ENCODE assay signal across 1 cellular context in genomic region chr17:72502111-72502939, GRCh38.
A peak's percentile ranks its signal among the peaks of the same experiment; 100 is the strongest.
TF ChIP-seq lines count a peak whose summit lies in the region.

No MANE protein-coding gene starts in this region.

TF ChIP-seq in HepG2, 621 proteins besides CTCF, POLR2A, EP300 and RAD21 (continued from another document and continues in another):
- TF ChIP-seq ZBTB40 (IDR thresholded peaks at IDR 0.05) (no peak), ZBTB40 (CRISPR knock-in tag; IDR thresholded peaks at IDR 0.05) (no peak), ZNF598 (CRISPR knock-in tag; IDR thresholded peaks at IDR 0.05; ENCODE audit: borderline replicate concordance) (peak; percentile 80; the same call in 1 of the 2 replicates), ZNF337 (CRISPR knock-in tag; IDR thresholded peaks at IDR 0.05; ENCODE audit: borderline replicate concordance, low read depth) (no peak), PREB (CRISPR knock-in tag; IDR thresholded peaks at IDR 0.05) (peak; percentile 84; the same call in 1 of the 2 replicates), HNF1B (CRISPR knock-in tag; IDR thresholded peaks at IDR 0.05) (no peak), KIAA2018 (CRISPR knock-in tag; IDR thresholded peaks at IDR 0.05; ENCODE audit: borderline replicate concordance) (no peak), ZFP91 (CRISPR knock-in tag; IDR thresholded peaks at IDR 0.05; ENCODE audit: borderline replicate concordance) (peak; percentile 31; the same call in 1 of the 2 replicates), ZNF138 (CRISPR knock-in tag; IDR thresholded peaks at IDR 0.05; ENCODE audit: low read depth) (0 out of 2 replicates have a peak, but pooled peaks have one; percentile 2), IRF1 (CRISPR knock-in tag; IDR thresholded peaks at IDR 0.05; ENCODE audit: low read depth) (no peak), HNF4A (CRISPR knock-in tag; IDR thresholded peaks at IDR 0.05) (peak; percentile 96), RBM39 (IDR thresholded peaks at IDR 0.05; ENCODE audit: low read depth, low read length, poor library complexity, severe bottlenecking) (no peak), SMYD3 (CRISPR knock-in tag; IDR thresholded peaks at IDR 0.05) (0 out of 2 replicates have a peak, but pooled peaks have one; percentile 20), GATAD2A (CRISPR knock-in tag; IDR thresholded peaks at IDR 0.05) (peak; percentile 75), ZBTB44 (CRISPR knock-in tag; IDR thresholded peaks at IDR 0.05) (no peak), ZNF382 (CRISPR knock-in tag; IDR thresholded peaks at IDR 0.05; ENCODE audit: borderline replicate concordance) (no peak), ZBTB10 (CRISPR knock-in tag; IDR thresholded peaks at IDR 0.05; ENCODE audit: borderline replicate concordance) (no peak), SALL1 (CRISPR knock-in tag; IDR thresholded peaks at IDR 0.05) (peak; percentile 74), ZNF549 (CRISPR knock-in tag; IDR thresholded peaks at IDR 0.05) (no peak), ATF3 (CRISPR knock-in tag; IDR thresholded peaks at IDR 0.05) (no peak; the same call in 1 of the 2 replicates), ZNF367 (CRISPR knock-in tag; IDR thresholded peaks at IDR 0.05; ENCODE audit: borderline replicate concordance) (no peak)
